ENCODE assay signal across 1 cellular context in the genomic region with DNA sequence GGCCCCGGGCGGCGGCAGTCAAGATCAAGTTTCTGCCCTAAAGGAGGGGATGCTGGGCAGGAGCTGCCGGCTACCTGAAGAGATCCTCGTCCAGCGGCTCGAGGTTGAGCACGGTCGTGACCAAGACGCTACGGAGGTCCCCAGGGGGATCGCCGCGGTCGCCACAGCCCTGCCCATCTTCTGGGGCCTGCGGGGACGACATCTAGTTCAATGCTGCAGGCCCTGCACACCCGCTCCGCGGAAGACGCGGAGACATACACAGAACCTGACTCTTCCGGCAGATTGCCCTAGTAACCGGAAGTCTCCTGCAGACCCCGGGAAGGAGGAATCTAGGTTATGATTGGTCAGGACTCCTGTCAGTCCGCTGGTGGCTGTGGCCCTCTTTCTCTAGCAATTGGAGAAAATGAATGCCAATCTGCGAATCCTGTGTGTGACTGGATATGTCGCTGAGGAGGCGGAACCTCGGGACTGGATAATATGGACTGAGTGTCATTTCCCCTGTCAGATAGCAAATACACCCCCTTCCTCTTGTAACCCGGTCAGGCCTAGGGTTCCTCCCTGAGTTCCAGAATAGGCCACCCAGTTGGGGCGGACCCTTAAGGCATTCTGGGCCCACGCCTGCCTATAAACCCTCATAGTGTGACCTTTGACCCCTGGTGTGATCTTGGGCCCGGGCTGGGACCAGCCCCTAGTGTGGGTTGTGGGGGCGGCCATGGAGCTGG.
TF ChIP-seq lines count a peak whose summit lies in the region.

Gene ACOT8 (minus strand): TSS at position 279 of the 722 bp plus-strand sequence. CDS start 77 bp downstream, at position 202.
Gene ZSWIM3 (plus strand): TSS at position 501 of the 722 bp plus-strand sequence. CDS start 212 bp downstream, at position 713.

TF ChIP-seq in HepG2, 621 proteins besides CTCF, POLR2A, EP300 and RAD21 (continued from another document and continues in another):
- TF ChIP-seq NFATC3 (CRISPR knock-in tag; IDR thresholded peaks at IDR 0.05) (0 out of 2 replicates have a peak, but pooled peaks have one; percentile 15), SIN3B (IDR thresholded peaks at IDR 0.05; ENCODE audit: low read length) (peak; percentile 48; the same call in 1 of the 2 replicates), GLI4 (CRISPR knock-in tag; IDR thresholded peaks at IDR 0.05; ENCODE audit: borderline replicate concordance) (peak; percentile 87), ZNF782 (CRISPR knock-in tag; IDR thresholded peaks at IDR 0.05; ENCODE audit: borderline replicate concordance) (no peak), SALL1 (CRISPR knock-in tag; IDR thresholded peaks at IDR 0.05) (peak; percentile 75), ARNT2 (CRISPR knock-in tag; IDR thresholded peaks at IDR 0.05; ENCODE audit: low read depth) (no peak; the same call in 1 of the 2 replicates), ZNF331 (CRISPR knock-in tag; IDR thresholded peaks at IDR 0.05) (peak; percentile 77), ZMYM4 (CRISPR knock-in tag; IDR thresholded peaks at IDR 0.05) (peak; percentile 87), ZNF33B (CRISPR knock-in tag; IDR thresholded peaks at IDR 0.05) (peak; percentile 33), RBM22 (optimal IDR thresholded peaks at IDR 0.05; ENCODE audit: low read length) (no peak), MAZ (IDR thresholded peaks at IDR 0.05; ENCODE audit: borderline replicate concordance, low read depth, low read length) (no peak; the same call in 1 of the 2 replicates), MAZ (CRISPR knock-in tag; IDR thresholded peaks at IDR 0.05; ENCODE audit: low read depth) (peak; percentile 71; the same call in 1 of the 2 replicates), ZNF501 (CRISPR knock-in tag; IDR thresholded peaks at IDR 0.05) (peak; percentile 98), THRA (CRISPR knock-in tag; IDR thresholded peaks at IDR 0.05; ENCODE audit: borderline replicate concordance) (peak; percentile 51), ZNF710 (CRISPR knock-in tag; IDR thresholded peaks at IDR 0.05; ENCODE audit: borderline replicate concordance) (no peak; the same call in none of the 2 replicates), ZSCAN20 (CRISPR knock-in tag; IDR thresholded peaks at IDR 0.05; ENCODE audit: borderline replicate concordance) (no peak; the same call in 1 of the 2 replicates), ZNF766 (CRISPR knock-in tag; IDR thresholded peaks at IDR 0.05; ENCODE audit: borderline replicate concordance) (peak; percentile 52), ZNF558 (CRISPR knock-in tag; IDR thresholded peaks at IDR 0.05; ENCODE audit: borderline replicate concordance) (peak; percentile 91), SP5 (CRISPR knock-in tag; IDR thresholded peaks at IDR 0.05; ENCODE audit: borderline replicate concordance, low read depth) (peak; percentile 39; the same call in 1 of the 2 replicates), IRF2 (CRISPR knock-in tag; IDR thresholded peaks at IDR 0.05) (peak; percentile 37), NFRKB (IDR thresholded peaks at IDR 0.05) (no peak), ZFP41 (CRISPR knock-in tag; IDR thresholded peaks at IDR 0.05; ENCODE audit: borderline replicate concordance) (no peak), ZNF12 (CRISPR knock-in tag; IDR thresholded peaks at IDR 0.05) (peak; percentile 75), THAP8 (CRISPR knock-in tag; IDR thresholded peaks at IDR 0.05; ENCODE audit: borderline replicate concordance) (no peak; the same call in 1 of the 2 replicates), ZNF510 (CRISPR knock-in tag; IDR thresholded peaks at IDR 0.05; ENCODE audit: low read depth) (0 out of 2 replicates have a peak, but pooled peaks have one; percentile 65), HOXA9 (CRISPR knock-in tag; IDR thresholded peaks at IDR 0.05; ENCODE audit: borderline replicate concordance) (no peak), SMAD9 (CRISPR knock-in tag; IDR thresholded peaks at IDR 0.05) (0 out of 2 replicates have a peak, but pooled peaks have one; percentile 86), FOXM1 (CRISPR knock-in tag; IDR thresholded peaks at IDR 0.05) (0 out of 2 replicates have a peak, but pooled peaks have one; percentile 58), ZBTB37 (CRISPR knock-in tag; IDR thresholded peaks at IDR 0.05) (0 out of 2 replicates have a peak, but pooled peaks have one; percentile 22), HMGXB4 (CRISPR knock-in tag; IDR thresholded peaks at IDR 0.05; ENCODE audit: borderline replicate concordance in 1 of 2, low read depth in 1 of 2) (peak; percentile 74 to 81), HDAC1 (CRISPR knock-in tag; IDR thresholded peaks at IDR 0.05) (peak; percentile 83; the same call in 1 of the 2 replicates), ZNF333 (CRISPR knock-in tag; IDR thresholded peaks at IDR 0.05; ENCODE audit: borderline replicate concordance) (0 out of 2 replicates have a peak, but pooled peaks have one; percentile 11), HOXA7 (CRISPR knock-in tag; IDR thresholded peaks at IDR 0.05) (no peak), BRD4 (CRISPR knock-in tag; IDR thresholded peaks at IDR 0.05) (no peak; the same call in 1 of the 2 replicates), DPF2 (CRISPR knock-in tag; IDR thresholded peaks at IDR 0.05; ENCODE audit: borderline replicate concordance, low read depth) (no peak), HNRNPLL (IDR thresholded peaks at IDR 0.05; ENCODE audit: low read depth, low read length, poor library complexity, severe bottlenecking) (peak; percentile 75), MXD4 (CRISPR knock-in tag; IDR thresholded peaks at IDR 0.05) (peak; percentile 97), NFE2L2 (IDR thresholded peaks at IDR 0.05; ENCODE audit: low read length) (no peak), ZNF879 (CRISPR knock-in tag; IDR thresholded peaks at IDR 0.05) (peak; percentile 95; the same call in 1 of the 2 replicates), ATF7 (IDR thresholded peaks at IDR 0.05) (no peak), ATF7 (CRISPR knock-in tag; IDR thresholded peaks at IDR 0.05) (no peak; the same call in 1 of the 2 replicates), NKX3-1 (CRISPR knock-in tag; IDR thresholded peaks at IDR 0.05) (peak; percentile 50; the same call in 1 of the 2 replicates), ZNF124 (CRISPR knock-in tag; IDR thresholded peaks at IDR 0.05) (no peak; the same call in 1 of the 2 replicates), ZNF576 (CRISPR knock-in tag; IDR thresholded peaks at IDR 0.05) (no peak), IRF9 (CRISPR knock-in tag; IDR thresholded peaks at IDR 0.05; ENCODE audit: borderline replicate concordance) (peak; percentile 90; the same call in 1 of the 2 replicates), ZFP37 (CRISPR knock-in tag; IDR thresholded peaks at IDR 0.05; ENCODE audit: borderline replicate concordance) (no peak)
- TF ChIP-seq, protein P1, sequence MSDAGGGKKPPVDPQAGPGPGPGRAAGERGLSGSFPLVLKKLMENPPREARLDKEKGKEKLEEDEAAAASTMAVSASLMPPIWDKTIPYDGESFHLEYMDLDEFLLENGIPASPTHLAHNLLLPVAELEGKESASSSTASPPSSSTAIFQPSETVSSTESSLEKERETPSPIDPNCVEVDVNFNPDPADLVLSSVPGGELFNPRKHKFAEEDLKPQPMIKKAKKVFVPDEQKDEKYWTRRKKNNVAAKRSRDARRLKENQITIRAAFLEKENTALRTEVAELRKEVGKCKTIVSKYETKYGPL (CRISPR knock-in tag; IDR thresholded peaks at IDR 0.05): no peak
- TF ChIP-seq, protein P2, sequence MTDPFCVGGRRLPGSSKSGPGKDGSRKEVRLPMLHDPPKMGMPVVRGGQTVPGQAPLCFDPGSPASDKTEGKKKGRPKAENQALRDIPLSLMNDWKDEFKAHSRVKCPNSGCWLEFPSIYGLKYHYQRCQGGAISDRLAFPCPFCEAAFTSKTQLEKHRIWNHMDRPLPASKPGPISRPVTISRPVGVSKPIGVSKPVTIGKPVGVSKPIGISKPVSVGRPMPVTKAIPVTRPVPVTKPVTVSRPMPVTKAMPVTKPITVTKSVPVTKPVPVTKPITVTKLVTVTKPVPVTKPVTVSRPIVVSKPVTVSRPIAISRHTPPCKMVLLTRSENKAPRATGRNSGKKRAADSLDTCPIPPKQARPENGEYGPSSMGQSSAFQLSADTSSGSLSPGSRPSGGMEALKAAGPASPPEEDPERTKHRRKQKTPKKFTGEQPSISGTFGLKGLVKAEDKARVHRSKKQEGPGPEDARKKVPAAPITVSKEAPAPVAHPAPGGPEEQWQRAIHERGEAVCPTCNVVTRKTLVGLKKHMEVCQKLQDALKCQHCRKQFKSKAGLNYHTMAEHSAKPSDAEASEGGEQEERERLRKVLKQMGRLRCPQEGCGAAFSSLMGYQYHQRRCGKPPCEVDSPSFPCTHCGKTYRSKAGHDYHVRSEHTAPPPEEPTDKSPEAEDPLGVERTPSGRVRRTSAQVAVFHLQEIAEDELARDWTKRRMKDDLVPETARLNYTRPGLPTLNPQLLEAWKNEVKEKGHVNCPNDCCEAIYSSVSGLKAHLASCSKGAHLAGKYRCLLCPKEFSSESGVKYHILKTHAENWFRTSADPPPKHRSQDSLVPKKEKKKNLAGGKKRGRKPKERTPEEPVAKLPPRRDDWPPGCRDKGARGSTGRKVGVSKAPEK (CRISPR knock-in tag; IDR thresholded peaks at IDR 0.05; ENCODE audit: borderline replicate concordance): no peak
- TF ChIP-seq, protein P3, sequence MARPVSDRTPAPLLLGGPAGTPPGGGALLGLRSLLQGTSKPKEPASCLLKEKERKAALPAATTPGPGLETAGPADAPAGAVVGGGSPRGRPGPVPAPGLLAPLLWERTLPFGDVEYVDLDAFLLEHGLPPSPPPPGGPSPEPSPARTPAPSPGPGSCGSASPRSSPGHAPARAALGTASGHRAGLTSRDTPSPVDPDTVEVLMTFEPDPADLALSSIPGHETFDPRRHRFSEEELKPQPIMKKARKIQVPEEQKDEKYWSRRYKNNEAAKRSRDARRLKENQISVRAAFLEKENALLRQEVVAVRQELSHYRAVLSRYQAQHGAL (CRISPR knock-in tag; IDR thresholded peaks at IDR 0.05; ENCODE audit: not compliant biosample characterization): no peak
- TF ChIP-seq, protein P4, sequence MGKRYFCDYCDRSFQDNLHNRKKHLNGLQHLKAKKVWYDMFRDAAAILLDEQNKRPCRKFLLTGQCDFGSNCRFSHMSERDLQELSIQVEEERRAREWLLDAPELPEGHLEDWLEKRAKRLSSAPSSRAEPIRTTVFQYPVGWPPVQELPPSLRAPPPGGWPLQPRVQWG (CRISPR knock-in tag; IDR thresholded peaks at IDR 0.05; ENCODE audit: borderline replicate concordance, low read depth): no peak
